In genomic region chr4:17701146-17701859, GRCh38 we compare ENCODE assay signal across 24 cellular contexts.
"Had no signal": no experiment of that assay in that cellular context is flagged by ENCODE, and none has a peak within 500 bp of the region (broad histone marks: within the 10 kb centered on the region; RNA-seq: fewer than 3 reads in every experiment).

No MANE protein-coding gene starts in this region.

- ATAC-seq: activated T-cell treated with anti-CD3 and anti-CD28 coated beads, Interleukin-2, amount 50 U/mL, for 72 hours; Panc1; Right ventricle myocardium inferior; T-cell had no signal

- H3K27me3 Mint-ChIP-seq: activated B cell treated with CpG ODN at 0.5 μM for 24 hours; activated naive CD8-positive, alpha-beta T cell treated with anti-CD3 and anti-CD28 coated beads for 36 hours had no signal

- H3K4me3 ChIP-seq: SK-N-MC had no signal

- H3K27ac ChIP-seq: KMS-11, SK-N-MC had no signal

- DNase-seq: activated B cell treated with CpG ODN at 0.5 μM for 24 hours; activated CD4-positive, alpha-beta memory T cell treated with anti-CD3 and anti-CD28 coated beads for 36 hours; activated CD4-positive, alpha-beta T cell treated with anti-CD3 and anti-CD28 coated beads for 1 hour; activated CD4-positive, alpha-beta T cell treated with anti-CD3 and anti-CD28 coated beads, Interleukin-2, amount 10 ng/mL, durations not matched to agents 24 days and 14 days; activated CD8-positive, alpha-beta memory T cell treated with anti-CD3 and anti-CD28 coated beads, Interleukin-2, amount 50 U/mL, for 4 hours; activated gamma-delta T cell treated with Interleukin-2 at 50 U/mL for 16 hours; activated naive CD4-positive, alpha-beta T cell treated with anti-CD3 and anti-CD28 coated beads, Interleukin-2, amount 10 ng/mL, durations not matched to agents 7 days and 5 days; activated naive CD8-positive, alpha-beta T cell treated with anti-CD3 and anti-CD28 coated beads for 36 hours; activated T-cell treated with anti-CD3 and anti-CD28 coated beads, Interleukin-2, amount 50 U/mL, for 72 hours; NCI-H1092; NCI-H1930; NCI-H2171 treated with DMSO at 0.1 percent for 48 hours; NCI-H226; NCI-H526; NCI-H774; RPMI8226; T-cell; T-helper 2 cell; T1000 had no signal

- H3K36me3 Mint-ChIP-seq: activated naive CD4-positive, alpha-beta T cell treated with anti-CD3 and anti-CD28 coated beads, Interleukin-2, amount 10 ng/mL, durations not matched to agents 7 days and 5 days; activated naive CD8-positive, alpha-beta T cell treated with anti-CD3 and anti-CD28 coated beads for 36 hours; T-cell had no signal

- H3K4me1 Mint-ChIP-seq: activated B cell treated with CpG ODN at 0.5 μM for 24 hours; activated CD4-positive, alpha-beta T cell treated with anti-CD3 and anti-CD28 coated beads, Interleukin-2, amount 10 ng/mL, durations not matched to agents 24 days and 14 days; activated naive CD4-positive, alpha-beta T cell treated with anti-CD3 and anti-CD28 coated beads, Interleukin-2, amount 10 ng/mL, durations not matched to agents 7 days and 5 days; activated naive CD8-positive, alpha-beta T cell treated with anti-CD3 and anti-CD28 coated beads for 36 hours; T-cell had no signal

- H3K4me3 Mint-ChIP-seq: activated B cell treated with CpG ODN at 0.5 μM for 24 hours; activated CD4-positive, alpha-beta memory T cell treated with anti-CD3 and anti-CD28 coated beads for 36 hours; activated CD4-positive, alpha-beta T cell treated with anti-CD3 and anti-CD28 coated beads, Interleukin-2, amount 10 ng/mL, durations not matched to agents 24 days and 14 days; activated naive CD4-positive, alpha-beta T cell treated with anti-CD3 and anti-CD28 coated beads, Interleukin-2, amount 10 ng/mL, durations not matched to agents 7 days and 5 days; activated naive CD8-positive, alpha-beta T cell treated with anti-CD3 and anti-CD28 coated beads for 36 hours; activated T-cell treated with anti-CD3 and anti-CD28 coated beads, Interleukin-2, amount 50 U/mL, for 72 hours; T-cell had no signal

- H3K27ac Mint-ChIP-seq: activated B cell treated with CpG ODN at 0.5 μM for 24 hours; activated CD4-positive, alpha-beta memory T cell treated with anti-CD3 and anti-CD28 coated beads for 36 hours; activated CD4-positive, alpha-beta T cell treated with anti-CD3 and anti-CD28 coated beads, Interleukin-2, amount 10 ng/mL, durations not matched to agents 24 days and 14 days; activated naive CD4-positive, alpha-beta T cell treated with anti-CD3 and anti-CD28 coated beads, Interleukin-2, amount 10 ng/mL, durations not matched to agents 7 days and 5 days; activated naive CD8-positive, alpha-beta T cell treated with anti-CD3 and anti-CD28 coated beads for 36 hours; activated T-cell treated with anti-CD3 and anti-CD28 coated beads, Interleukin-2, amount 50 U/mL, for 72 hours; activated T-helper 2 cell treated with anti-CD3 and anti-CD28 coated beads, Interferon-gamma antibody, Interleukin-2, Interleukin-4, amounts not matched to agents 10 μg/mL and 5 μg/mL and 100 μg/mL, durations not matched to agents 14 hours and 24 hours and 36 hours; T-cell had no signal
